Comparison of ENCODE assay signal across 8 cellular contexts in genomic region chr6:89080281-89081128, GRCh38. TPM values are rescaled to one million over a fixed set of nuclear protein-coding genes. Genes with fewer than 3 reads are reported as not detected.
DNase-seq lines count a peak whose midpoint lies in the region; ATAC-seq and TF ChIP-seq lines count a peak whose summit lies in the region.

TSS of gene PNRC1 (plus strand) at chr6:89080751. CDS start at chr6:89080895, 144 bp downstream.

- intact Hi-C loops in colonic mucosa (cut with DNase I): loop anchor here (5.0 to 10.0 kb wide), 2 partner anchors 37 to 96 kb away; partner anchors contain the start of gene SRSF12

- H3K9ac ChIP-seq in colonic mucosa (ENCODE audit: low read depth in 2 of 2, low read length in 2 of 2): peak within 1 kb of the TSS; percentile 99 to 100

- ATAC-seq in HG03460 (IDR thresholded peaks at IDR 0.05; ENCODE audit: unreplicated experiment): peak; percentile 70

- H3K27me3 ChIP-seq in BE2C (no peaks in the 10 kb centered on the region), colonic mucosa (no peaks in the 10 kb centered on the region), layer of hippocampus (ENCODE audit: control insufficient read depth, insufficient read depth, low read length) (no peaks in the 10 kb centered on the region)

- H3K9me3 ChIP-seq in BE2C (no peaks in the 10 kb centered on the region), colonic mucosa (no peaks in the 10 kb centered on the region)

- DNase-seq in BE2C: peak; percentile 100
- DNase-seq in GM19240 (ENCODE audit: insufficient read length, low spot score): peak; percentile 83
- DNase-seq in NCI-H526 (lab: John Stamatoyannopoulos, UW): peak; percentile 97 to 99
- peak; percentile 100 for DNase-seq in activated CD4-positive, alpha-beta T cell treated with anti-CD3 and anti-CD28 coated beads for 48 hours
- peak; percentile 100 for DNase-seq in colonic mucosa
- peak; percentile 100 for DNase-seq in stimulated activated CD4-positive, alpha-beta T cell treated with anti-CD3 and anti-CD28 coated beads, Interleukin-1b, Interleukin-23, amount 100 ng/mL, for 4 hours (ENCODE audit: low read depth in 2 of 2)

- H3K4me3 ChIP-seq in BE2C (ENCODE audit: low read depth, low read length) (peak within 1 kb of the TSS; percentile 90), colonic mucosa (peak within 1 kb of the TSS; percentile 78)

- H3K4me1 ChIP-seq in BE2C (no peaks in the 10 kb centered on the region), colonic mucosa (no peaks in the 10 kb centered on the region)

- H3K36me3 ChIP-seq in BE2C (peaks cover 30% of the 10 kb centered on the region), colonic mucosa (peaks cover 2% of the 10 kb centered on the region)

- TF ChIP-seq CTCF in BE2C (IDR thresholded peaks at IDR 0.05; ENCODE audit: low read depth, low read length) (no peak), colonic mucosa (IDR thresholded peaks at IDR 0.05) (no peak)

- H3K27ac ChIP-seq in colonic mucosa (peak within 1 kb of the TSS; percentile 99), layer of hippocampus (ENCODE audit: low read depth, low read length) (peak within 1 kb of the TSS; percentile 100)

RNA-seq across cellular contexts. Expression of gene PNRC1, which starts in this region (rescaled TPM):
- polyA plus RNA-seq in BE2C (2012; ENCODE audit: insufficient read depth, insufficient read length, low read depth): 23.5 TPM
- total RNA-seq in colonic mucosa: 100 to 1,000 TPM in 1 of 2 donors, 10 to 100 TPM in 1; 47.8 to 143 TPM

Comparison
In these comparisons a context has a peak if more than half of its experiments do, and no peak if none do; other contexts are left out.
1. Peak in every context shown above with its lines: DNase-seq, ATAC-seq, H3K4me3 ChIP-seq and H3K27ac ChIP-seq.